In the genomic region with DNA sequence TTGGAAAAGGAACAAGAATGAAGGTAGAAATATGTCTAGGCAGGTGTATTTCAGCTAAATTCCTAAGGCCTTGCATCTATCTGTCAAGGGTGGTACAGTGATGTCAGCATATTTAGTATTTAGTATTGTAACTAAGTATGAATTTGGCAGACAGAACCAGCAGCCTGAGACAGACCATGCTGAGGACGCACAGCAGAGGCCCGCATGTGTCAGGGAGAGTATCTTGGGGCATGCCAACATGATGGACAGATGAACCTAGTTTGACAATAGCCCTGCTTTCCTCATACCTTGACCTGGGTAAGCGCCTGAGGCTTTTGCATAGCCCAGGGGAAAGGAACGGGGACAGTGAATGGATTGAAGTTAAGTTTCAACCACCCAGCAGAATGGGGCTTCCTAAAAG, we compare ENCODE assay signal across 41 cellular contexts. TPM values are rescaled to one million over a fixed set of nuclear protein-coding genes. Genes with fewer than 3 reads are reported as not detected.
"Had no signal": no experiment of that assay in that cellular context is flagged by ENCODE, and none has a peak within 500 bp of the region (broad histone marks: within the 10 kb centered on the region; RNA-seq: fewer than 3 reads in every experiment).

No MANE protein-coding gene starts in this region.

- H3K27me3 ChIP-seq: adrenal gland, ascending aorta, body of pancreas, brain microvascular endothelial cell, breast epithelium, cardiac muscle cell had no signal

- H3K4me3 ChIP-seq: adrenal gland, ascending aorta, body of pancreas, breast epithelium, cardiac muscle cell had no signal

- H3K4me1 Mint-ChIP-seq: activated naive CD4-positive, alpha-beta T cell treated with anti-CD3 and anti-CD28 coated beads, Interleukin-2, amount 10 ng/mL, durations not matched to agents 7 days and 5 days; activated naive CD4-positive, alpha-beta T cell treated with anti-CD3 and anti-CD28 coated beads, Interleukin-2, amount 50 U/mL, for 24 hours; activated naive CD8-positive, alpha-beta T cell treated with anti-CD3 and anti-CD28 coated beads for 36 hours; activated naive CD8-positive, alpha-beta T cell treated with anti-CD3 and anti-CD28 coated beads, Interleukin-2, amount 10 ng/mL, durations not matched to agents 7 days and 5 days; activated naive CD8-positive, alpha-beta T cell treated with anti-CD3 and anti-CD28 coated beads, Interleukin-2, amount 50 U/mL, for 24 hours; activated T-helper 17 cell treated with anti-CD3 and anti-CD28 coated beads, Interleukin-2, amount 50 U/mL, for 72 hours; brain; central memory CD8-positive, alpha-beta T cell had no signal

- DNase-seq: activated effector memory CD4-positive, alpha-beta T cell treated with anti-CD3 and anti-CD28 coated beads, Interleukin-2, amount 50 U/mL, for 16 hours; activated effector memory CD4-positive, alpha-beta T cell treated with Interleukin-2 at 50 U/mL for 16 hours; activated gamma-delta T cell; activated gamma-delta T cell treated with Interleukin-2 at 50 U/mL for 16 hours; activated naive CD4-positive, alpha-beta T cell; activated naive CD4-positive, alpha-beta T cell treated with anti-CD3 and anti-CD28 coated beads for 36 hours; activated naive CD4-positive, alpha-beta T cell treated with anti-CD3 and anti-CD28 coated beads, Interleukin-2, amount 10 ng/mL, durations not matched to agents 7 days and 5 days; activated naive CD4-positive, alpha-beta T cell treated with anti-CD3 and anti-CD28 coated beads, Interleukin-2, amount 50 U/mL, for 16 hours; activated naive CD4-positive, alpha-beta T cell treated with Interleukin-2 at 50 U/mL for 16 hours; activated naive CD8-positive, alpha-beta T cell treated with anti-CD3 and anti-CD28 coated beads for 36 hours; activated naive CD8-positive, alpha-beta T cell treated with anti-CD3 and anti-CD28 coated beads, Interleukin-2, amount 10 ng/mL, durations not matched to agents 7 days and 5 days; activated naive CD8-positive, alpha-beta T cell treated with anti-CD3 and anti-CD28 coated beads, Interleukin-2, amount 50 U/mL, for 24 hours; activated T-cell treated with anti-CD3 and anti-CD28 coated beads for 4 hours; activated T-cell treated with anti-CD3 and anti-CD28 coated beads, Interleukin-2, amount 50 U/mL, for 1 hour; activated T-cell treated with anti-CD3 and anti-CD28 coated beads, Interleukin-2, amount 50 U/mL, for 24 hours; activated T-cell treated with anti-CD3 and anti-CD28 coated beads, Interleukin-2, amount 50 U/mL, for 4 hours; activated T-cell treated with anti-CD3 and anti-CD28 coated beads, Interleukin-2, amount 50 U/mL, for 48 hours; activated T-cell treated with anti-CD3 and anti-CD28 coated beads, Interleukin-2, amount 50 U/mL, for 72 hours; adrenal gland; amniotic stem cell; amygdala; anterior cingulate cortex; aorta; body of pancreas; brain microvascular endothelial cell; caudate nucleus; central memory CD4-positive, alpha-beta T cell; cerebellar nuclear complex had no signal

- H3K27me3 Mint-ChIP-seq: brain had no signal

- H3K36me3 Mint-ChIP-seq: activated naive CD4-positive, alpha-beta T cell treated with anti-CD3 and anti-CD28 coated beads, Interleukin-2, amount 10 ng/mL, durations not matched to agents 7 days and 5 days; activated naive CD4-positive, alpha-beta T cell treated with anti-CD3 and anti-CD28 coated beads, Interleukin-2, amount 50 U/mL, for 24 hours; activated naive CD8-positive, alpha-beta T cell treated with anti-CD3 and anti-CD28 coated beads for 36 hours; activated naive CD8-positive, alpha-beta T cell treated with anti-CD3 and anti-CD28 coated beads, Interleukin-2, amount 10 ng/mL, durations not matched to agents 7 days and 5 days; brain had no signal

- H3K27ac Mint-ChIP-seq: activated naive CD4-positive, alpha-beta T cell treated with anti-CD3 and anti-CD28 coated beads for 36 hours; activated naive CD4-positive, alpha-beta T cell treated with anti-CD3 and anti-CD28 coated beads, Interleukin-2, amount 10 ng/mL, durations not matched to agents 7 days and 5 days; activated naive CD4-positive, alpha-beta T cell treated with anti-CD3 and anti-CD28 coated beads, Interleukin-2, amount 50 U/mL, for 24 hours; activated naive CD4-positive, alpha-beta T cell treated with anti-CD3 and anti-CD28 coated beads, Interleukin-2, amount 50 U/mL, for 72 hours; activated naive CD8-positive, alpha-beta T cell; activated naive CD8-positive, alpha-beta T cell treated with anti-CD3 and anti-CD28 coated beads for 36 hours; activated naive CD8-positive, alpha-beta T cell treated with anti-CD3 and anti-CD28 coated beads, Interleukin-2, amount 10 ng/mL, durations not matched to agents 7 days and 5 days; activated naive CD8-positive, alpha-beta T cell treated with anti-CD3 and anti-CD28 coated beads, Interleukin-2, amount 50 U/mL, for 24 hours; activated T-cell treated with anti-CD3 and anti-CD28 coated beads, Interleukin-2, amount 50 U/mL, for 24 hours; activated T-cell treated with anti-CD3 and anti-CD28 coated beads, Interleukin-2, amount 50 U/mL, for 72 hours; activated T-helper 1 cell treated with anti-CD3 and anti-CD28 coated beads, Interleukin-12 subunit alpha, Interleukin-12 subunit beta, Interleukin-2, Interleukin-4 antibody, amounts not matched to agents 30 ng/mL and 10 ng/mL and 1 ng/mL, durations not matched to agents 14 hours and 24 hours and 36 hours; activated T-helper 17 cell treated with anti-CD3 and anti-CD28 coated beads, Interleukin-2, amount 50 U/mL, for 72 hours; activated T-helper 2 cell treated with anti-CD3 and anti-CD28 coated beads, Interferon-gamma antibody, Interleukin-2, Interleukin-4, amounts not matched to agents 10 μg/mL and 5 μg/mL and 100 μg/mL, durations not matched to agents 14 hours and 24 hours and 36 hours; brain had no signal

- FAIRE-seq: astrocyte, bronchial epithelial cell had no signal

- H3K4me1 ChIP-seq: adrenal gland, ascending aorta, body of pancreas, breast epithelium had no signal

- H3K4me3 Mint-ChIP-seq: activated naive CD4-positive, alpha-beta T cell treated with anti-CD3 and anti-CD28 coated beads for 36 hours; activated naive CD4-positive, alpha-beta T cell treated with anti-CD3 and anti-CD28 coated beads, Interleukin-2, amount 10 ng/mL, durations not matched to agents 7 days and 5 days; activated naive CD4-positive, alpha-beta T cell treated with anti-CD3 and anti-CD28 coated beads, Interleukin-2, amount 50 U/mL, for 24 hours; activated naive CD8-positive, alpha-beta T cell; activated naive CD8-positive, alpha-beta T cell treated with anti-CD3 and anti-CD28 coated beads for 36 hours; activated naive CD8-positive, alpha-beta T cell treated with anti-CD3 and anti-CD28 coated beads, Interleukin-2, amount 10 ng/mL, durations not matched to agents 7 days and 5 days; activated naive CD8-positive, alpha-beta T cell treated with anti-CD3 and anti-CD28 coated beads, Interleukin-2, amount 50 U/mL, for 24 hours; activated T-cell treated with anti-CD3 and anti-CD28 coated beads, Interleukin-2, amount 50 U/mL, for 24 hours; activated T-cell treated with anti-CD3 and anti-CD28 coated beads, Interleukin-2, amount 50 U/mL, for 4 hours; activated T-cell treated with anti-CD3 and anti-CD28 coated beads, Interleukin-2, amount 50 U/mL, for 72 hours; activated T-helper 1 cell treated with anti-CD3 and anti-CD28 coated beads, Interleukin-12 subunit alpha, Interleukin-12 subunit beta, Interleukin-2, Interleukin-4 antibody, amounts not matched to agents 30 ng/mL and 10 ng/mL and 1 ng/mL, durations not matched to agents 14 hours and 24 hours and 36 hours; activated T-helper 17 cell treated with anti-CD3 and anti-CD28 coated beads, Interleukin-2, amount 50 U/mL, for 72 hours; brain; central memory CD8-positive, alpha-beta T cell had no signal

- H3K27ac ChIP-seq: adrenal gland, ascending aorta, body of pancreas, brain microvascular endothelial cell, breast epithelium, cardiac muscle cell had no signal

- ATAC-seq: activated naive CD4-positive, alpha-beta T cell treated with anti-CD3 and anti-CD28 coated beads, Interleukin-2, amount 50 U/mL, for 72 hours; activated naive CD8-positive, alpha-beta T cell treated with anti-CD3 and anti-CD28 coated beads, Interleukin-2, amount 50 U/mL, for 24 hours; activated T-cell treated with anti-CD3 and anti-CD28 coated beads, Interleukin-2, amount 50 U/mL, for 4 hours; activated T-cell treated with anti-CD3 and anti-CD28 coated beads, Interleukin-2, amount 50 U/mL, for 72 hours; activated T-helper 17 cell treated with anti-CD3 and anti-CD28 coated beads, Interleukin-2, amount 50 U/mL, for 72 hours; body of pancreas had no signal

- H3K9me3 ChIP-seq: adrenal gland, ascending aorta, body of pancreas had no signal

- H3K9me3 Mint-ChIP-seq: activated naive CD4-positive, alpha-beta T cell treated with anti-CD3 and anti-CD28 coated beads for 36 hours; activated naive CD4-positive, alpha-beta T cell treated with anti-CD3 and anti-CD28 coated beads, Interleukin-2, amount 10 ng/mL, durations not matched to agents 7 days and 5 days; activated naive CD8-positive, alpha-beta T cell treated with anti-CD3 and anti-CD28 coated beads, Interleukin-2, amount 10 ng/mL, durations not matched to agents 7 days and 5 days; activated naive CD8-positive, alpha-beta T cell treated with anti-CD3 and anti-CD28 coated beads, Interleukin-2, amount 50 U/mL, for 24 hours; activated T-cell treated with anti-CD3 and anti-CD28 coated beads, Interleukin-2, amount 50 U/mL, for 24 hours; activated T-cell treated with anti-CD3 and anti-CD28 coated beads, Interleukin-2, amount 50 U/mL, for 4 hours; activated T-cell treated with anti-CD3 and anti-CD28 coated beads, Interleukin-2, amount 50 U/mL, for 72 hours; activated T-helper 1 cell treated with anti-CD3 and anti-CD28 coated beads, Interleukin-12 subunit alpha, Interleukin-12 subunit beta, Interleukin-2, Interleukin-4 antibody, amounts not matched to agents 30 ng/mL and 10 ng/mL and 1 ng/mL, durations not matched to agents 14 hours and 24 hours and 36 hours; activated T-helper 17 cell treated with anti-CD3 and anti-CD28 coated beads, Interleukin-2, amount 50 U/mL, for 72 hours; activated T-helper 2 cell treated with anti-CD3 and anti-CD28 coated beads, Interferon-gamma antibody, Interleukin-2, Interleukin-4, amounts not matched to agents 10 μg/mL and 5 μg/mL and 100 μg/mL, durations not matched to agents 14 hours and 24 hours and 36 hours; central memory CD8-positive, alpha-beta T cell had no signal

- H3K36me3 ChIP-seq: adrenal gland, ascending aorta, brain microvascular endothelial cell, breast epithelium, cardiac muscle cell had no signal

RNA-seq across cellular contexts. Expression of gene OSR1, which starts 33.8 kb away (rescaled TPM):
- total RNA-seq: activated naive CD4-positive, alpha-beta T cell treated with anti-CD3 and anti-CD28 coated beads for 36 hours; activated naive CD4-positive, alpha-beta T cell treated with anti-CD3 and anti-CD28 coated beads, Interleukin-2, amount 50 U/mL, for 72 hours; activated naive CD8-positive, alpha-beta T cell treated with anti-CD3 and anti-CD28 coated beads for 36 hours; activated naive CD8-positive, alpha-beta T cell treated with anti-CD3 and anti-CD28 coated beads, Interleukin-2, amount 10 ng/mL, durations not matched to agents 7 days and 5 days; activated T-cell treated with anti-CD3 and anti-CD28 coated beads, Interleukin-2, amount 50 U/mL, for 4 hours; activated T-cell treated with anti-CD3 and anti-CD28 coated beads, Interleukin-2, amount 50 U/mL, for 72 hours; activated T-helper 1 cell treated with anti-CD3 and anti-CD28 coated beads, Interleukin-12 subunit alpha, Interleukin-12 subunit beta, Interleukin-2, Interleukin-4 antibody, amounts not matched to agents 30 ng/mL and 10 ng/mL and 1 ng/mL, durations not matched to agents 14 hours and 24 hours and 36 hours; activated T-helper 17 cell treated with anti-CD3 and anti-CD28 coated beads, Interleukin-2, amount 50 U/mL, for 72 hours; activated T-helper 2 cell treated with anti-CD3 and anti-CD28 coated beads, Interferon-gamma antibody, Interleukin-2, Interleukin-4, amounts not matched to agents 10 μg/mL and 5 μg/mL and 100 μg/mL, durations not matched to agents 14 hours and 24 hours and 36 hours had no signal
